Comparison of ENCODE assay signal across 1 cellular context in the genomic region with DNA sequence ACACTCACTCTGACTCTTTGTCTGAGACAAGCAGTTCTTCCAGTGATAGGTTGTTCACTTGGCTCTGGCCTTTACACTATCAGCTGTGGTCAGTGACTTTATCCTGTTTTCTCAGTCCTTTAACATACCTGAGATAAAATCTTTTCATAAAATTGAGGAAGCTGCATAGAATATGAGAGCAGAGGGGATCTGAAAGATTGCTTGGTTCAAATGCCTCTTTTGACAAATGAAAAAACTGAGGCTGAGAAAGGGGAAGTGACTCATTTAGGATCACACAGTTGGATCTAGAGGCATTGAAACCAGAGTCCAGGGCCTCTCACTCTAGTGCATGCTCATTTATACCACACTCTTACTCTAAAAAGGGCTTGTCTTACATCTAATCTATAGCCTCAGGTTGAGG.
TF ChIP-seq lines count a peak whose summit lies in the region.

No MANE protein-coding gene starts in this region.

TF ChIP-seq in GM12878, 131 proteins besides CTCF, POLR2A, EP300 and RAD21 (continued from another document):
- TF ChIP-seq, protein P1, sequence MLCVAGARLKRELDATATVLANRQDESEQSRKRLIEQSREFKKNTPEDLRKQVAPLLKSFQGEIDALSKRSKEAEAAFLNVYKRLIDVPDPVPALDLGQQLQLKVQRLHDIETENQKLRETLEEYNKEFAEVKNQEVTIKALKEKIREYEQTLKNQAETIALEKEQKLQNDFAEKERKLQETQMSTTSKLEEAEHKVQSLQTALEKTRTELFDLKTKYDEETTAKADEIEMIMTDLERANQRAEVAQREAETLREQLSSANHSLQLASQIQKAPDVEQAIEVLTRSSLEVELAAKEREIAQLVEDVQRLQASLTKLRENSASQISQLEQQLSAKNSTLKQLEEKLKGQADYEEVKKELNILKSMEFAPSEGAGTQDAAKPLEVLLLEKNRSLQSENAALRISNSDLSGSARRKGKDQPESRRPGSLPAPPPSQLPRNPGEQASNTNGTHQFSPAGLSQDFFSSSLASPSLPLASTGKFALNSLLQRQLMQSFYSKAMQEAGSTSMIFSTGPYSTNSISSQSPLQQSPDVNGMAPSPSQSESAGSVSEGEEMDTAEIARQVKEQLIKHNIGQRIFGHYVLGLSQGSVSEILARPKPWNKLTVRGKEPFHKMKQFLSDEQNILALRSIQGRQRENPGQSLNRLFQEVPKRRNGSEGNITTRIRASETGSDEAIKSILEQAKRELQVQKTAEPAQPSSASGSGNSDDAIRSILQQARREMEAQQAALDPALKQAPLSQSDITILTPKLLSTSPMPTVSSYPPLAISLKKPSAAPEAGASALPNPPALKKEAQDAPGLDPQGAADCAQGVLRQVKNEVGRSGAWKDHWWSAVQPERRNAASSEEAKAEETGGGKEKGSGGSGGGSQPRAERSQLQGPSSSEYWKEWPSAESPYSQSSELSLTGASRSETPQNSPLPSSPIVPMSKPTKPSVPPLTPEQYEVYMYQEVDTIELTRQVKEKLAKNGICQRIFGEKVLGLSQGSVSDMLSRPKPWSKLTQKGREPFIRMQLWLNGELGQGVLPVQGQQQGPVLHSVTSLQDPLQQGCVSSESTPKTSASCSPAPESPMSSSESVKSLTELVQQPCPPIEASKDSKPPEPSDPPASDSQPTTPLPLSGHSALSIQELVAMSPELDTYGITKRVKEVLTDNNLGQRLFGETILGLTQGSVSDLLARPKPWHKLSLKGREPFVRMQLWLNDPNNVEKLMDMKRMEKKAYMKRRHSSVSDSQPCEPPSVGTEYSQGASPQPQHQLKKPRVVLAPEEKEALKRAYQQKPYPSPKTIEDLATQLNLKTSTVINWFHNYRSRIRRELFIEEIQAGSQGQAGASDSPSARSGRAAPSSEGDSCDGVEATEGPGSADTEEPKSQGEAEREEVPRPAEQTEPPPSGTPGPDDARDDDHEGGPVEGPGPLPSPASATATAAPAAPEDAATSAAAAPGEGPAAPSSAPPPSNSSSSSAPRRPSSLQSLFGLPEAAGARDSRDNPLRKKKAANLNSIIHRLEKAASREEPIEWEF (IDR thresholded peaks at IDR 0.05; ENCODE audit: insufficient replicate concordance, low read depth, low read length) = no peak
- TF ChIP-seq ZNF274 (IDR thresholded peaks at IDR 0.05; ENCODE audit: insufficient read depth, insufficient read length) (no peak), IKZF1 (conservative IDR thresholded peaks at IDR 0.05) (peak; percentile 23; the same call in 1 of the 2 replicates), BHLHE40 (IDR thresholded peaks at IDR 0.05; ENCODE audit: borderline replicate concordance in 1 of 2, low read depth in 2 of 2, low read length in 1 of 2) (no peak)
- TF ChIP-seq, protein P2, sequence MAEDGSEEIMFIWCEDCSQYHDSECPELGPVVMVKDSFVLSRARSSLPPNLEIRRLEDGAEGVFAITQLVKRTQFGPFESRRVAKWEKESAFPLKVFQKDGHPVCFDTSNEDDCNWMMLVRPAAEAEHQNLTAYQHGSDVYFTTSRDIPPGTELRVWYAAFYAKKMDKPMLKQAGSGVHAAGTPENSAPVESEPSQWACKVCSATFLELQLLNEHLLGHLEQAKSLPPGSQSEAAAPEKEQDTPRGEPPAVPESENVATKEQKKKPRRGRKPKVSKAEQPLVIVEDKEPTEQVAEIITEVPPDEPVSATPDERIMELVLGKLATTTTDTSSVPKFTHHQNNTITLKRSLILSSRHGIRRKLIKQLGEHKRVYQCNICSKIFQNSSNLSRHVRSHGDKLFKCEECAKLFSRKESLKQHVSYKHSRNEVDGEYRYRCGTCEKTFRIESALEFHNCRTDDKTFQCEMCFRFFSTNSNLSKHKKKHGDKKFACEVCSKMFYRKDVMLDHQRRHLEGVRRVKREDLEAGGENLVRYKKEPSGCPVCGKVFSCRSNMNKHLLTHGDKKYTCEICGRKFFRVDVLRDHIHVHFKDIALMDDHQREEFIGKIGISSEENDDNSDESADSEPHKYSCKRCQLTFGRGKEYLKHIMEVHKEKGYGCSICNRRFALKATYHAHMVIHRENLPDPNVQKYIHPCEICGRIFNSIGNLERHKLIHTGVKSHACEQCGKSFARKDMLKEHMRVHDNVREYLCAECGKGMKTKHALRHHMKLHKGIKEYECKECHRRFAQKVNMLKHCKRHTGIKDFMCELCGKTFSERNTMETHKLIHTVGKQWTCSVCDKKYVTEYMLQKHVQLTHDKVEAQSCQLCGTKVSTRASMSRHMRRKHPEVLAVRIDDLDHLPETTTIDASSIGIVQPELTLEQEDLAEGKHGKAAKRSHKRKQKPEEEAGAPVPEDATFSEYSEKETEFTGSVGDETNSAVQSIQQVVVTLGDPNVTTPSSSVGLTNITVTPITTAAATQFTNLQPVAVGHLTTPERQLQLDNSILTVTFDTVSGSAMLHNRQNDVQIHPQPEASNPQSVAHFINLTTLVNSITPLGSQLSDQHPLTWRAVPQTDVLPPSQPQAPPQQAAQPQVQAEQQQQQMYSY (CRISPR knock-in tag; IDR thresholded peaks at IDR 0.05) = no peak
